9 cellular contexts compared by ENCODE assay signal in the genomic region with DNA sequence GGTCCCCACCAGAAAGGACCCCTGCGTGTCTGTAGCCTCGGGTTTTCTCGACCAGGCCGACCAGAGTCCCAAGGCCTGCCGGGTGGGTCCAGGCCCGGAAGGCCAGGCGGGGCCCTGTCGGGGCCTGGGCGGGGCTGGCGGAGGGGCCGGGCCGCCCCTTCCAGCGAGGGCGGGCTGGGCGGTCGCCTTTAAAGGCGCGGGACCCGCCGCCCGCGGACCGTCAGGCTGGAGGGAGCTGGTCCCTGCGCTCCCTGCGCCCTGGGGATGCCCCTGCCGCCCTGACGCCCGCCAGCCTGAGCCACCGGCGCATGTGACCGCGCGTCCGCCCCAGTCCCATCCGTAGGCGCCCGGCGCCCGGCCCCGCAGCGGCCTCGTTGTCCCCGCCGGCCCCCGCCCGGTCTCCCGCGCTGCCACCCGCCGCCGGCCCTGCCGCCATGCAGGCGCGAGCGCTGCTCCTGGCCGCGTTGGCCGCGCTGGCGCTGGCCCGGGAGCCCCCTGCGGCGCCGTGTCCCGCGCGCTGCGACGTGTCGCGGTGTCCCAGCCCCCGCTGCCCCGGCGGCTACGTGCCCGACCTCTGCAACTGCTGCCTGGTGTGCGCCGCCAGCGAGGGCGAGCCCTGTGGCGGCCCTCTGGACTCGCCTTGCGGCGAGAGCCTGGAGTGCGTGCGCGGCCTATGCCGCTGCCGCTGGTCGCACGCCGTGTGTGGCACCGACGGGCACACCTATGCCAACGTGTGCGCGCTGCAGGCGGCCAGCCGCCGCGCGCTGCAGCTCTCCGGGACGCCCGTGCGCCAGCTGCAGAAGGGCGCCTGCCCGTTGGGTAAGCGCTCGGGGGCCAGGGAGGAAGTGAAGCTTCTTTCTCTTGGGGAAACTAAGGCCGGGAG. TPM values are rescaled to one million over a fixed set of nuclear protein-coding genes. Genes with fewer than 3 reads are reported as not detected.
DNase-seq lines count a peak whose midpoint lies in the region; ATAC-seq and TF ChIP-seq lines count a peak whose summit lies in the region.
"Had no signal": no experiment of that assay in that cellular context is flagged by ENCODE, and none has a peak within 500 bp of the region (broad histone marks: within the 10 kb centered on the region; RNA-seq: fewer than 3 reads in every experiment).

A gene (plus strand): TSS at position 220 of the 883 bp plus-strand sequence. CDS start 215 bp downstream, at position 435.

- peaks cover 14% of the 10 kb centered on the region for H3K27me3 Mint-ChIP-seq in osteocyte (ENCODE audit: unreplicated experiment)

- H3K9me3 Mint-ChIP-seq in osteocyte (ENCODE audit: unreplicated experiment): no peaks in the 10 kb centered on the region

- DNase-seq in COR-L47 (lab: John Stamatoyannopoulos, UW): peak; percentile 35
- DNase-seq in Peyer's patch: peak in 1 of 3 donors; percentile 54
- peak; percentile 73 to 86 for DNase-seq in cardiac muscle cell (ENCODE audit: low read depth in 1 of 2, low spot score in 1 of 2)
- DNase-seq in osteocyte (ENCODE audit: extremely low spot score, unreplicated experiment): no peak
- no peak for DNase-seq in activated CD4-positive, CD25-positive, alpha-beta regulatory T cell treated with anti-CD3 and anti-CD28 coated beads, Interleukin-2, amount 50 U/mL, for 72 hours
- no peak for DNase-seq in effector memory CD4-positive, alpha-beta T cell
- DNase-seq: Karpas-422 had no signal

- peak within 1 kb of the TSS; percentile 27 to 49 (median 40) for H3K4me3 ChIP-seq in Peyer's patch
- peak within 1 kb of the TSS; percentile 22 for H3K4me3 ChIP-seq in cardiac muscle cell
- H3K4me3 ChIP-seq in effector memory CD4-positive, alpha-beta T cell (ENCODE audit: insufficient read depth, low read depth, low read length, poor library complexity, severe bottlenecking): no peak within 1 kb of the TSS

- peak within 1 kb of the TSS in 3 of 4 donors; percentile 52 to 62 (median 56) for H3K27ac ChIP-seq in Peyer's patch
- H3K27ac ChIP-seq in cardiac muscle cell: no peak within 1 kb of the TSS
- no peak within 1 kb of the TSS for H3K27ac ChIP-seq in effector memory CD4-positive, alpha-beta T cell (ENCODE audit: insufficient read depth, low read length, poor library complexity, severe bottlenecking)

- H3K36me3 ChIP-seq in Peyer's patch (no peaks in the 10 kb centered on the region), cardiac muscle cell (no peaks in the 10 kb centered on the region)
- no peaks in the 10 kb centered on the region for H3K36me3 ChIP-seq in effector memory CD4-positive, alpha-beta T cell (ENCODE audit: control insufficient read depth, insufficient read depth, low read length)

- no peaks in the 10 kb centered on the region for H3K27me3 ChIP-seq in Peyer's patch
- H3K27me3 ChIP-seq in cardiac muscle cell: peaks cover 16% of the 10 kb centered on the region
- H3K27me3 ChIP-seq in effector memory CD4-positive, alpha-beta T cell (replicated peaks; ENCODE audit: control insufficient read depth, insufficient read depth, low read length, poor library complexity, severe bottlenecking): peaks cover 14% of the 10 kb centered on the region

- H3K9me3 ChIP-seq in Peyer's patch (no peaks in the 10 kb centered on the region), cardiac muscle cell (ENCODE audit: low read depth) (no peaks in the 10 kb centered on the region)
- no peaks in the 10 kb centered on the region for H3K9me3 ChIP-seq in effector memory CD4-positive, alpha-beta T cell (ENCODE audit: control insufficient read depth, low read length)

- no peak within 1 kb of the TSS for H3K27ac Mint-ChIP-seq in osteocyte (ENCODE audit: unreplicated experiment)

- H3K4me1 ChIP-seq in Peyer's patch (peaks cover 0 to 18% (median 0%) of the 10 kb centered on the region in 4 donors), cardiac muscle cell (ENCODE audit: low read depth) (peaks cover 19% of the 10 kb centered on the region)
- no peaks in the 10 kb centered on the region for H3K4me1 ChIP-seq in effector memory CD4-positive, alpha-beta T cell (ENCODE audit: control insufficient read depth, insufficient read depth, low read length, poor library complexity, severe bottlenecking)

- TF ChIP-seq CTCF in Peyer's patch (IDR thresholded peaks at IDR 0.05): no peak
- no peak for TF ChIP-seq CTCF in cardiac muscle cell (IDR thresholded peaks at IDR 0.05; ENCODE audit: low read depth, low read length)
- TF ChIP-seq CTCF in osteocyte (IDR thresholded peaks at IDR 0.05): no peak

- H3K4me1 Mint-ChIP-seq in osteocyte (ENCODE audit: unreplicated experiment): peaks cover 5% of the 10 kb centered on the region

- peak within 1 kb of the TSS; percentile 26 for H3K4me3 Mint-ChIP-seq in osteocyte (ENCODE audit: unreplicated experiment)

- no peak for ATAC-seq in GM18909 (IDR thresholded peaks at IDR 0.05; ENCODE audit: poor library complexity, unreplicated experiment)
- ATAC-seq in HG03571 (IDR thresholded peaks at IDR 0.05; ENCODE audit: unreplicated experiment): no peak

- no peak for TF ChIP-seq POLR2A in Peyer's patch (IDR thresholded peaks at IDR 0.05)

- H3K36me3 Mint-ChIP-seq in osteocyte (ENCODE audit: unreplicated experiment): no peaks in the 10 kb centered on the region

RNA-seq across cellular contexts. Expression of the gene that starts here (rescaled TPM):
- 10 to 100 TPM in 1 of 4 donors, 1 to 10 TPM in 3; 3.3 to 43.7 (median 7.9) TPM for total RNA-seq in Peyer's patch
- total RNA-seq in cardiac muscle cell: 8.9 and 15.7 TPM in 2 replicates
- polyA plus RNA-seq in cardiac muscle cell: 6.9 and 17.4 TPM in 2 replicates
- total RNA-seq in osteocyte: 0.16 and 0.37 TPM in 2 replicates

Comparison
In these comparisons a context has a peak if more than half of its experiments do, and no peak if none do; other contexts are left out.
1. DNase-seq: peak in COR-L47 (single experiment) and cardiac muscle cell (2 of 2); none in osteocyte (single experiment), activated CD4-positive, CD25-positive, alpha-beta regulatory T cell treated with anti-CD3 and anti-CD28 coated beads, Interleukin-2, amount 50 U/mL, for 72 hours (single experiment) and effector memory CD4-positive, alpha-beta T cell (0 of 3).
2. H3K27ac ChIP-seq: peak in Peyer's patch (3 of 4); none in cardiac muscle cell (single experiment) and effector memory CD4-positive, alpha-beta T cell (single experiment).